ENCODE assay signal across 15 cellular contexts in genomic region chr7:80923211-80923612, GRCh38. TPM values are rescaled to one million over a fixed set of nuclear protein-coding genes. Genes with fewer than 3 reads are reported as not detected.
DNase-seq lines count a peak whose midpoint lies in the region; ATAC-seq and TF ChIP-seq lines count a peak whose summit lies in the region.
"Had no signal": no experiment of that assay in that cellular context is flagged by ENCODE, and none has a peak within 500 bp of the region (broad histone marks: within the 10 kb centered on the region; RNA-seq: fewer than 3 reads in every experiment).

No MANE protein-coding gene starts in this region.

- no peak overlapping the region for H3K4me2 ChIP-seq in osteoblast (ENCODE audit: insufficient read depth, low read length)

- intact Hi-C loops in body of pancreas (cut with DNase I) = no loop called here

- H4K20me1 ChIP-seq in osteoblast (ENCODE audit: insufficient read depth, low read length) = no peaks in the 10 kb centered on the region

- H3K79me2 ChIP-seq in osteoblast (ENCODE audit: insufficient read depth, low read length) = peaks cover 5% of the 10 kb centered on the region

- H3K4me3 ChIP-seq in osteoblast (ENCODE audit: insufficient read depth, low read length) = no peak overlapping the region
- no peak overlapping the region for H3K4me3 ChIP-seq in body of pancreas
- no peak overlapping the region for H3K4me3 ChIP-seq in Peyer's patch

- 80 to 91% methylated on average over 4 of the region's 4 CpGs for WGBS in body of pancreas, 2 donors

- H3K9me3 ChIP-seq in osteoblast (ENCODE audit: low read depth, low read length) (no peaks in the 10 kb centered on the region), body of pancreas (no peaks in the 10 kb centered on the region), Peyer's patch (no peaks in the 10 kb centered on the region)

- no peaks in the 10 kb centered on the region for H3K36me3 ChIP-seq in osteoblast (ENCODE audit: insufficient read depth, low read length)
- H3K36me3 ChIP-seq in body of pancreas (replicated peaks in 1 of 2; ENCODE audit: insufficient read depth in 1 of 2, low read depth in 2 of 2) = no peaks in the 10 kb centered on the region
- H3K36me3 ChIP-seq in Peyer's patch = no peaks in the 10 kb centered on the region

- no peak for ATAC-seq in stimulated activated naive CD8-positive, alpha-beta T cell treated with anti-CD3 and anti-CD28 coated beads, Interleukin-15, Interleukin-2, amounts not matched to agents 100 U/mL and 50 U/mL, for 24 hours
- no peak for ATAC-seq in body of pancreas
- ATAC-seq: left cardiac atrium had no signal

- no peak for TF ChIP-seq POLR2A in body of pancreas (IDR thresholded peaks at IDR 0.05)
- TF ChIP-seq POLR2A in Peyer's patch (IDR thresholded peaks at IDR 0.05) = no peak

- H2AFZ ChIP-seq in osteoblast (ENCODE audit: low read length) = peak overlapping the region; percentile 16

- DNase-seq in DMS153 treated with DMSO at 0.1 percent for 48 hours (lab: John Stamatoyannopoulos, UW; ENCODE audit: unreplicated experiment) (peak; percentile 37), NCI-H2029 (lab: John Stamatoyannopoulos, UW) (peak; percentile 77), NCI-H748 treated with DMSO at 0.1 percent for 48 hours (lab: John Stamatoyannopoulos, UW) (peak; percentile 57), osteoblast (ENCODE audit: insufficient read length, low spot score, missing footprints) (no peak), GM20000 (ENCODE audit: low spot score) (no peak), body of pancreas (no peak), Peyer's patch (no peak)
- DNase-seq in stimulated activated naive CD8-positive, alpha-beta T cell treated with anti-CD3 and anti-CD28 coated beads, Interleukin-15, Interleukin-2, amounts not matched to agents 100 U/mL and 50 U/mL, for 24 hours = no peak
- DNase-seq: activated CD4-positive, CD25-positive, alpha-beta regulatory T cell; activated naive CD4-positive, alpha-beta T cell treated with anti-CD3 and anti-CD28 coated beads, Interleukin-2, amount 50 U/mL, for 16 hours; caudate nucleus; GDM1; left cardiac atrium; naive B cell; stimulated activated CD4-positive, alpha-beta T cell treated with anti-CD3 and anti-CD28 coated beads, Interleukin-2, amount 100 ng/mL, for 24 hours had no signal

- H3K27me3 ChIP-seq in osteoblast (ENCODE audit: insufficient read depth, low read length) (no peaks in the 10 kb centered on the region), body of pancreas (no peaks in the 10 kb centered on the region), Peyer's patch (no peaks in the 10 kb centered on the region)

- no peak overlapping the region for H3K27ac ChIP-seq in osteoblast (ENCODE audit: low read depth, low read length)
- no peak overlapping the region for H3K27ac ChIP-seq in body of pancreas
- no peak overlapping the region for H3K27ac ChIP-seq in Peyer's patch

- TF ChIP-seq CTCF in osteoblast (IDR thresholded peaks at IDR 0.05; ENCODE audit: extremely low read depth, low read depth, low read length) (no peak), GM20000 (IDR thresholded peaks at IDR 0.05; ENCODE audit: extremely low read depth, missing control alignments) (no peak), body of pancreas (IDR thresholded peaks at IDR 0.05) (no peak), Peyer's patch (IDR thresholded peaks at IDR 0.05) (no peak)

- peaks cover 5% of the 10 kb centered on the region for H3K4me1 ChIP-seq in osteoblast (ENCODE audit: insufficient read depth, low read length)
- peaks cover 12% of the 10 kb centered on the region for H3K4me1 ChIP-seq in body of pancreas
- H3K4me1 ChIP-seq in Peyer's patch = no peaks in the 10 kb centered on the region

RNA-seq across cellular contexts. Expression of gene SEMA3C, which starts 4.4 kb away (rescaled TPM):
- total RNA-seq in osteoblast (388 and 421 TPM in 2 replicates), body of pancreas (1 to 10 TPM; 3.0 to 3.4 TPM), Peyer's patch (100 to 1,000 TPM in 1 of 4 donors, 10 to 100 TPM in 3; 35.7 to 120 (median 56.4) TPM)

Comparison
In these comparisons a context has a peak if more than half of its experiments do, and no peak if none do; other contexts are left out.
1. DNase-seq: peak in DMS153 treated with DMSO at 0.1 percent for 48 hours (single experiment), NCI-H2029 (single experiment) and NCI-H748 treated with DMSO at 0.1 percent for 48 hours (single experiment); none in osteoblast (single experiment), stimulated activated naive CD8-positive, alpha-beta T cell treated with anti-CD3 and anti-CD28 coated beads, Interleukin-15, Interleukin-2, amounts not matched to agents 100 U/mL and 50 U/mL, for 24 hours (single experiment), GM20000 (single experiment), body of pancreas (0 of 4) and Peyer's patch (0 of 3).
2. RNA of gene SEMA3C, which starts 4.4 kb away (total RNA-seq): 388 to 421 TPM in osteoblast and 35.7 to 120 TPM in Peyer's patch; 3.0 to 3.4 TPM in body of pancreas; every median in the first group is over 4 times any median in the second.